10 cellular contexts compared by ENCODE assay signal in the genomic region with DNA sequence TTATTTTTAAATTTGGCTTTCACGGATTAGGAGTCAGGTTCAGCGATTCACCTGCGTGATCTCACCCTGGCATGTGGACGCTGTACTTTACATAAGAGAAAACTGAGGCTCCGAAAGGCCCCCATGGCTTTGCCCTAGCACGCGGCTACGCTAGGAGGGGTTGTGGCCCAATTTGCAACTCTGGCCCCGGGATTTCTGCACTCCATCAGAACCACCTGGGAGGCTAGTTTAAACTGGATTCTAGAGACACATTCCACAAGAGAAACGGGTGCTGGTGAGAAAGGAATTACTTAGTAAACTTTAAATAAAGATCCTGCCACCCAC. TPM values are rescaled to one million over a fixed set of nuclear protein-coding genes. Genes with fewer than 3 reads are reported as not detected.
DNase-seq lines count a peak whose midpoint lies in the region; ATAC-seq and TF ChIP-seq lines count a peak whose summit lies in the region.
"Had no signal": no experiment of that assay in that cellular context is flagged by ENCODE, and none has a peak within 500 bp of the region (broad histone marks: within the 10 kb centered on the region; RNA-seq: fewer than 3 reads in every experiment).

No MANE protein-coding gene starts in this region.

- no peak for DNase-seq in Peyer's patch
- DNase-seq in esophagus squamous epithelium (lab: John Stamatoyannopoulos, UW): no peak
- DNase-seq in psoas muscle: no peak
- DNase-seq in NCI-H1694 (lab: John Stamatoyannopoulos, UW): no peak
- DNase-seq in activated CD4-positive, alpha-beta T cell treated with anti-CD3 and anti-CD28 coated beads for 1 hour: no peak
- DNase-seq: NCI-H1417 treated with DMSO at 0.1 percent for 48 hours had no signal

- H3K4me1 ChIP-seq in DOHH2 (ENCODE audit: control insufficient read depth, low read length) (peaks cover 53% of the 10 kb centered on the region), Peyer's patch (peaks cover 15 to 77% (median 26%) of the 10 kb centered on the region in 4 donors), esophagus squamous epithelium (peaks cover 77 to 100% (median 80%) of the 10 kb centered on the region in 3 donors), psoas muscle (peaks cover 60% of the 10 kb centered on the region)

- H3K9me2 ChIP-seq in DOHH2 (replicated peaks; ENCODE audit: control insufficient read depth, low read length): no peaks in the 10 kb centered on the region

- peaks cover 25% of the 10 kb centered on the region for H3F3A ChIP-seq in DOHH2 (ENCODE audit: control insufficient read depth, insufficient read depth)

- H3K27me3 ChIP-seq in DOHH2 (ENCODE audit: control insufficient read depth, low read length) (no peaks in the 10 kb centered on the region), Peyer's patch (no peaks in the 10 kb centered on the region), esophagus squamous epithelium (no peaks in the 10 kb centered on the region), psoas muscle (ENCODE audit: insufficient read depth in 3 of 3, low read length in 2 of 3) (no peaks in the 10 kb centered on the region)

- intact Hi-C loops in esophagus squamous epithelium (cut with DNase I) (no loop called here), psoas muscle (cut with DNase I) (no loop called here)

- peak overlapping the region; percentile 88 for H3K4me2 ChIP-seq in DOHH2 (ENCODE audit: low read length)

- no peaks in the 10 kb centered on the region for H4K20me1 ChIP-seq in DOHH2 (ENCODE audit: control insufficient read depth, insufficient read depth, low read depth, low read length)

- H3K27ac ChIP-seq in DOHH2 (ENCODE audit: low read depth, low read length): peak overlapping the region; percentile 97
- peak overlapping the region; percentile 80 to 95 (median 90) for H3K27ac ChIP-seq in Peyer's patch
- peak overlapping the region; percentile 90 to 100 (median 95) for H3K27ac ChIP-seq in esophagus squamous epithelium
- H3K27ac ChIP-seq in psoas muscle: peak overlapping the region; percentile 95

- H3K9me3 ChIP-seq in DOHH2 (ENCODE audit: control insufficient read depth, insufficient read depth, low read length): no peaks in the 10 kb centered on the region
- no peaks in the 10 kb centered on the region for H3K9me3 ChIP-seq in Peyer's patch
- no peaks in the 10 kb centered on the region for H3K9me3 ChIP-seq in esophagus squamous epithelium
- H3K9me3 ChIP-seq in psoas muscle: no peaks in the 10 kb centered on the region

- H3K36me3 ChIP-seq in DOHH2 (ENCODE audit: control insufficient read depth, low read length) (peaks cover 47% of the 10 kb centered on the region), Peyer's patch (peaks cover 0 to 59% (median 0%) of the 10 kb centered on the region in 3 donors), esophagus squamous epithelium (peaks cover 30 to 77% (median 45%) of the 10 kb centered on the region in 3 donors), psoas muscle (ENCODE audit: insufficient read depth in 1 of 2, low read depth in 1 of 2) (peaks cover 3 to 73% of the 10 kb centered on the region in 2 donors)

- 14% methylated on average over 9 to 10 of the region's 10 CpGs for WGBS in esophagus squamous epithelium, 2 donors
- 17 to 31% (median 24%) methylated on average over 10 of the region's 10 CpGs for WGBS in psoas muscle, 3 donors

- H3K79me2 ChIP-seq in DOHH2 (ENCODE audit: control insufficient read depth, low read length): peaks cover 25% of the 10 kb centered on the region

- no peak for TF ChIP-seq CTCF in DOHH2 (IDR thresholded peaks at IDR 0.05; ENCODE audit: low read depth, low read length, poor library complexity, severe bottlenecking)
- no peak for TF ChIP-seq CTCF in Peyer's patch (IDR thresholded peaks at IDR 0.05)
- no peak for TF ChIP-seq CTCF in esophagus squamous epithelium (IDR thresholded peaks at IDR 0.05)
- TF ChIP-seq CTCF in psoas muscle (IDR thresholded peaks at IDR 0.05): no peak

- H3K4me3 ChIP-seq in DOHH2 (ENCODE audit: low read length) (peak overlapping the region; percentile 91), Peyer's patch (peak overlapping the region; percentile 37 to 55 (median 50)), esophagus squamous epithelium (peak overlapping the region; percentile 22 to 70 (median 58)), psoas muscle (peak overlapping the region; percentile 97)

- no peak for TF ChIP-seq POLR2A in Peyer's patch (IDR thresholded peaks at IDR 0.05)
- TF ChIP-seq POLR2A in esophagus squamous epithelium (IDR thresholded peaks at IDR 0.05): no peak

- no peak for ATAC-seq in psoas muscle
- no peak for ATAC-seq in GM18519 (IDR thresholded peaks at IDR 0.05; ENCODE audit: low FRiP score, unreplicated experiment)
- no peak for ATAC-seq in activated CD4-positive, CD25-positive, alpha-beta regulatory T cell treated with anti-CD3 and anti-CD28 coated beads, Interleukin-2, amount 50 U/mL, for 24 hours

RNA-seq across cellular contexts. Expression of a gene that starts 6.2 kb away (rescaled TPM):
- total RNA-seq in Peyer's patch: 100 to 1,000 TPM in 3 of 4 donors, 10 to 100 TPM in 1; 45.4 to 136 (median 119) TPM
- total RNA-seq in esophagus squamous epithelium: 10 to 100 TPM; 26.6 to 88.9 (median 51.4) TPM
- total RNA-seq in psoas muscle: 10 to 100 TPM; 13.3 to 36.4 (median 25.3) TPM
- polyA plus RNA-seq in psoas muscle: 10 to 100 TPM in 1 of 3 donors, 1 to 10 TPM in 2; 5.7 to 13.2 (median 7.8) TPM

RNA-seq across cellular contexts. Expression of a gene that starts 23.0 kb away (rescaled TPM):
- total RNA-seq in Peyer's patch (100 to 1,000 TPM in 3 of 4 donors, 10 to 100 TPM in 1; 84.2 to 197 (median 132) TPM), esophagus squamous epithelium (10 to 100 TPM; 26.9 to 75.7 (median 49.1) TPM), psoas muscle (under 1 TPM in 1 of 4 donors, not detected in 3; 0.34 TPM)
- polyA plus RNA-seq in psoas muscle: under 1 TPM in 1 of 3 donors, not detected in 2; 0.08 TPM

RNA-seq across cellular contexts. Expression of a gene that starts 54.2 kb away (rescaled TPM):
- total RNA-seq in Peyer's patch (10 to 100 TPM; 32.2 to 40.2 (median 37.1) TPM), esophagus squamous epithelium (10 to 100 TPM in 3 of 4 donors, 1 to 10 TPM in 1; 7.2 to 24.8 (median 17.6) TPM), psoas muscle (10 to 100 TPM; 20.0 to 44.9 (median 25.0) TPM)
- polyA plus RNA-seq in psoas muscle: 10 to 100 TPM; 12.5 to 15.8 (median 15.7) TPM

RNA-seq across cellular contexts. Expression of a gene that starts 55.8 kb away (rescaled TPM):
- not detected for total RNA-seq in Peyer's patch
- total RNA-seq in esophagus squamous epithelium: not detected
- not detected for total RNA-seq in psoas muscle
- polyA plus RNA-seq in psoas muscle: under 1 TPM in 2 of 3 donors, not detected in 1; 0.03 to 0.08 TPM
- total RNA-seq: bronchial epithelial cell had no signal

Comparison
In these comparisons a context has a peak if more than half of its experiments do, and no peak if none do; other contexts are left out.
1. RNA of a gene that starts 23.0 kb away (total RNA-seq): 84.2 to 197 TPM in Peyer's patch and 26.9 to 75.7 TPM in esophagus squamous epithelium; 0.34 TPM in psoas muscle; every median in the first group is over 10 times any median in the second.
2. Peak in every context shown above with its lines, with median percentiles within 50 percentile points of each other: H3K27ac ChIP-seq and H3K4me3 ChIP-seq.